1 cellular context compared by ENCODE assay signal in the genomic region with DNA sequence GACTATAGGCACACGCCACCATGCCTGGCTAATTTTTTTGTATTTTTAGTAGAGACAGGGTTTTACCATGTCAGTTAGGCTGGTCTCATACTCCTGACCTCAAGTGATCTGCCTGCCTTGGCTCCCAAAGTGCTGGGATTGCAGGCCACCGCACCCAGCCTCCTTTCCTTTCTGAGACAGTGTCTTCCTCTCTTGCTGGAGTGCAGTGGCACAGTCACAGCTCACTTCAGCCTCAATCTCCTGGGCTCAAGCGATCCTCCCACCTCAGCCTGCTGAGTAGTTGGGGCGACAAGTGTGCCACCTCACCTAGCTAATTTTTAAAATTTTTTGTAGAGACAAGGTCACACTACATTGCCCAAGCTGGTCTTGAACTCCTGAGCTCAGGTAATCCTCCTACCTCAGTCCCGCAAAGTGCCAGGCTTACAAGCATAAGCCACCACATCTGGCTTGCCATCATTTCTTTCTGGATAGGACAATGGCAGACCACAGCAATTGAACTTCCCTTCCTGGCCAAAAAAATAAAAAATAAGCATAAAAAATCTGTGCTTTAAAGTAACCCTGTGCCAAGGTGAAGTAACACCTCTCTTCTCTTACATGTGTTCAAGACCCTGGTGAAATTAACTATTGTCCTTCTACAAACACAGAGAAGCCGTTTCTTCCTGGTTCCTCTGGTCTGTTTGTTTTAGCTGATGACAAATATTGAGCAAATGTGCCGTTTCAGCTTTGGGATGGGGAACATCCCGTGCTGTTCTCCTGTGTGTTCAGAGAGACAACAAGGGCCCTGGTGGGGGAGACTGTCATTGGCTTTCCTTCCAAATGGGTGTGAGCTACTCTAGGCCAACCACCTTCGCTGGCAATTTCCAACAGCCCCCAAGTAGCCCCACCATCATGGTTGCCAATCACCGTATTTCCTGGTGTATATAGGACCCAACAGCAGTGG.
A peak's percentile ranks its signal among the peaks of the same experiment; 100 is the strongest.
TF ChIP-seq lines count a peak whose summit lies in the region.

No MANE protein-coding gene starts in this region.

TF ChIP-seq in HepG2, 621 proteins besides CTCF, POLR2A, EP300 and RAD21 (continued from another document and continues in another):
- TF ChIP-seq, protein P1, sequence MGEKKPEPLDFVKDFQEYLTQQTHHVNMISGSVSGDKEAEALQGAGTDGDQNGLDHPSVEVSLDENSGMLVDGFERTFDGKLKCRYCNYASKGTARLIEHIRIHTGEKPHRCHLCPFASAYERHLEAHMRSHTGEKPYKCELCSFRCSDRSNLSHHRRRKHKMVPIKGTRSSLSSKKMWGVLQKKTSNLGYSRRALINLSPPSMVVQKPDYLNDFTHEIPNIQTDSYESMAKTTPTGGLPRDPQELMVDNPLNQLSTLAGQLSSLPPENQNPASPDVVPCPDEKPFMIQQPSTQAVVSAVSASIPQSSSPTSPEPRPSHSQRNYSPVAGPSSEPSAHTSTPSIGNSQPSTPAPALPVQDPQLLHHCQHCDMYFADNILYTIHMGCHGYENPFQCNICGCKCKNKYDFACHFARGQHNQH (CRISPR knock-in tag; IDR thresholded peaks at IDR 0.05), result 0 out of 2 replicates have a peak, but pooled peaks have one; percentile 65
- no peak for TF ChIP-seq ZNF33A (CRISPR knock-in tag; IDR thresholded peaks at IDR 0.05; ENCODE audit: borderline replicate concordance)
- no peak for TF ChIP-seq ZNF138 (CRISPR knock-in tag; IDR thresholded peaks at IDR 0.05; ENCODE audit: low read depth)
- no peak for TF ChIP-seq PCBP1 (IDR thresholded peaks at IDR 0.05; ENCODE audit: borderline replicate concordance, low read depth, low read length)
- TF ChIP-seq CHD2 (IDR thresholded peaks at IDR 0.05; ENCODE audit: low read depth, low read length), result 0 out of 2 replicates have a peak, but pooled peaks have one; percentile 29
- peak; percentile 5 for TF ChIP-seq PRPF4 (IDR thresholded peaks at IDR 0.05; ENCODE audit: low read depth, low read length, poor library complexity, severe bottlenecking)
- TF ChIP-seq ZBTB43 (CRISPR knock-in tag; conservative IDR thresholded peaks at IDR 0.05), result 0 out of 2 replicates have a peak, but pooled peaks have one; percentile 17
- no peak for TF ChIP-seq FOXC1 (CRISPR knock-in tag; IDR thresholded peaks at IDR 0.05; ENCODE audit: borderline replicate concordance)
- peak; percentile 64; the same call in 1 of the 2 replicates for TF ChIP-seq ZFP1 (CRISPR knock-in tag; IDR thresholded peaks at IDR 0.05)
- peak; percentile 97 for TF ChIP-seq SSRP1 (CRISPR knock-in tag; IDR thresholded peaks at IDR 0.05)
- peak; percentile 83 for TF ChIP-seq SMAD3 (CRISPR knock-in tag; IDR thresholded peaks at IDR 0.05)
- TF ChIP-seq, protein P2, sequence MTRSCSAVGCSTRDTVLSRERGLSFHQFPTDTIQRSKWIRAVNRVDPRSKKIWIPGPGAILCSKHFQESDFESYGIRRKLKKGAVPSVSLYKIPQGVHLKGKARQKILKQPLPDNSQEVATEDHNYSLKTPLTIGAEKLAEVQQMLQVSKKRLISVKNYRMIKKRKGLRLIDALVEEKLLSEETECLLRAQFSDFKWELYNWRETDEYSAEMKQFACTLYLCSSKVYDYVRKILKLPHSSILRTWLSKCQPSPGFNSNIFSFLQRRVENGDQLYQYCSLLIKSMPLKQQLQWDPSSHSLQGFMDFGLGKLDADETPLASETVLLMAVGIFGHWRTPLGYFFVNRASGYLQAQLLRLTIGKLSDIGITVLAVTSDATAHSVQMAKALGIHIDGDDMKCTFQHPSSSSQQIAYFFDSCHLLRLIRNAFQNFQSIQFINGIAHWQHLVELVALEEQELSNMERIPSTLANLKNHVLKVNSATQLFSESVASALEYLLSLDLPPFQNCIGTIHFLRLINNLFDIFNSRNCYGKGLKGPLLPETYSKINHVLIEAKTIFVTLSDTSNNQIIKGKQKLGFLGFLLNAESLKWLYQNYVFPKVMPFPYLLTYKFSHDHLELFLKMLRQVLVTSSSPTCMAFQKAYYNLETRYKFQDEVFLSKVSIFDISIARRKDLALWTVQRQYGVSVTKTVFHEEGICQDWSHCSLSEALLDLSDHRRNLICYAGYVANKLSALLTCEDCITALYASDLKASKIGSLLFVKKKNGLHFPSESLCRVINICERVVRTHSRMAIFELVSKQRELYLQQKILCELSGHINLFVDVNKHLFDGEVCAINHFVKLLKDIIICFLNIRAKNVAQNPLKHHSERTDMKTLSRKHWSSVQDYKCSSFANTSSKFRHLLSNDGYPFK (CRISPR knock-in tag; IDR thresholded peaks at IDR 0.05; ENCODE audit: borderline replicate concordance), result no peak
- 0 out of 2 replicates have a peak, but pooled peaks have one; percentile 48 for TF ChIP-seq ZNF235 (CRISPR knock-in tag; IDR thresholded peaks at IDR 0.05; ENCODE audit: borderline replicate concordance)
- TF ChIP-seq, protein P3, sequence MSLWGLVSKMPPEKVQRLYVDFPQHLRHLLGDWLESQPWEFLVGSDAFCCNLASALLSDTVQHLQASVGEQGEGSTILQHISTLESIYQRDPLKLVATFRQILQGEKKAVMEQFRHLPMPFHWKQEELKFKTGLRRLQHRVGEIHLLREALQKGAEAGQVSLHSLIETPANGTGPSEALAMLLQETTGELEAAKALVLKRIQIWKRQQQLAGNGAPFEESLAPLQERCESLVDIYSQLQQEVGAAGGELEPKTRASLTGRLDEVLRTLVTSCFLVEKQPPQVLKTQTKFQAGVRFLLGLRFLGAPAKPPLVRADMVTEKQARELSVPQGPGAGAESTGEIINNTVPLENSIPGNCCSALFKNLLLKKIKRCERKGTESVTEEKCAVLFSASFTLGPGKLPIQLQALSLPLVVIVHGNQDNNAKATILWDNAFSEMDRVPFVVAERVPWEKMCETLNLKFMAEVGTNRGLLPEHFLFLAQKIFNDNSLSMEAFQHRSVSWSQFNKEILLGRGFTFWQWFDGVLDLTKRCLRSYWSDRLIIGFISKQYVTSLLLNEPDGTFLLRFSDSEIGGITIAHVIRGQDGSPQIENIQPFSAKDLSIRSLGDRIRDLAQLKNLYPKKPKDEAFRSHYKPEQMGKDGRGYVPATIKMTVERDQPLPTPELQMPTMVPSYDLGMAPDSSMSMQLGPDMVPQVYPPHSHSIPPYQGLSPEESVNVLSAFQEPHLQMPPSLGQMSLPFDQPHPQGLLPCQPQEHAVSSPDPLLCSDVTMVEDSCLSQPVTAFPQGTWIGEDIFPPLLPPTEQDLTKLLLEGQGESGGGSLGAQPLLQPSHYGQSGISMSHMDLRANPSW (CRISPR knock-in tag; IDR thresholded peaks at IDR 0.05; ENCODE audit: borderline replicate concordance), result 0 out of 2 replicates have a peak, but pooled peaks have one; percentile 15
- TF ChIP-seq ZNF644 (CRISPR knock-in tag; IDR thresholded peaks at IDR 0.05; ENCODE audit: low read depth), result peak; percentile 75; the same call in 1 of the 2 replicates
- TF ChIP-seq HIVEP1 (CRISPR knock-in tag; IDR thresholded peaks at IDR 0.05), result no peak
- no peak for TF ChIP-seq ZNF761 (CRISPR knock-in tag; conservative IDR thresholded peaks at IDR 0.05)
- peak; percentile 87 for TF ChIP-seq TBX2 (CRISPR knock-in tag; IDR thresholded peaks at IDR 0.05; ENCODE audit: borderline replicate concordance)
- no peak for TF ChIP-seq ZFAT (CRISPR knock-in tag; conservative IDR thresholded peaks at IDR 0.05)
- TF ChIP-seq ZNF160 (CRISPR knock-in tag; IDR thresholded peaks at IDR 0.05), result peak; percentile 50; the same call in 1 of the 2 replicates
- TF ChIP-seq RARA (CRISPR knock-in tag; IDR thresholded peaks at IDR 0.05), result peak; percentile 54; the same call in 1 of the 2 replicates
- TF ChIP-seq ZNF513 (CRISPR knock-in tag; conservative IDR thresholded peaks at IDR 0.05), result no peak
- TF ChIP-seq U2AF1 (optimal IDR thresholded peaks at IDR 0.05; ENCODE audit: low read depth, low read length), result peak; percentile 48
- no peak for TF ChIP-seq ZBTB40 (IDR thresholded peaks at IDR 0.05)
- 0 out of 2 replicates have a peak, but pooled peaks have one; percentile 34 for TF ChIP-seq ZBTB40 (CRISPR knock-in tag; IDR thresholded peaks at IDR 0.05)
- peak; percentile 69; the same call in 1 of the 2 replicates for TF ChIP-seq ZNF607 (CRISPR knock-in tag; IDR thresholded peaks at IDR 0.05; ENCODE audit: borderline replicate concordance)
- TF ChIP-seq ZNF530 (CRISPR knock-in tag; IDR thresholded peaks at IDR 0.05; ENCODE audit: low read depth), result no peak
- no peak for TF ChIP-seq NFE2 (CRISPR knock-in tag; IDR thresholded peaks at IDR 0.05)
- TF ChIP-seq AHR (CRISPR knock-in tag; IDR thresholded peaks at IDR 0.05), result peak; percentile 39; the same call in 1 of the 2 replicates
- 0 out of 2 replicates have a peak, but pooled peaks have one; percentile 21 for TF ChIP-seq BORCS8-MEF2B (CRISPR knock-in tag; IDR thresholded peaks at IDR 0.05)
- TF ChIP-seq ZNF33B (CRISPR knock-in tag; IDR thresholded peaks at IDR 0.05), result 0 out of 2 replicates have a peak, but pooled peaks have one; percentile 68
- TF ChIP-seq ZNF432 (CRISPR knock-in tag; IDR thresholded peaks at IDR 0.05; ENCODE audit: borderline replicate concordance), result no peak
- TF ChIP-seq, protein P4, sequence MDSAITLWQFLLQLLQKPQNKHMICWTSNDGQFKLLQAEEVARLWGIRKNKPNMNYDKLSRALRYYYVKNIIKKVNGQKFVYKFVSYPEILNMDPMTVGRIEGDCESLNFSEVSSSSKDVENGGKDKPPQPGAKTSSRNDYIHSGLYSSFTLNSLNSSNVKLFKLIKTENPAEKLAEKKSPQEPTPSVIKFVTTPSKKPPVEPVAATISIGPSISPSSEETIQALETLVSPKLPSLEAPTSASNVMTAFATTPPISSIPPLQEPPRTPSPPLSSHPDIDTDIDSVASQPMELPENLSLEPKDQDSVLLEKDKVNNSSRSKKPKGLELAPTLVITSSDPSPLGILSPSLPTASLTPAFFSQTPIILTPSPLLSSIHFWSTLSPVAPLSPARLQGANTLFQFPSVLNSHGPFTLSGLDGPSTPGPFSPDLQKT (CRISPR knock-in tag; IDR thresholded peaks at IDR 0.05; ENCODE audit: borderline replicate concordance), result no peak
